In genomic region chr3:194964809-194965208, GRCh38 we compare ENCODE assay signal across 21 cellular contexts.
DNase-seq lines count a peak whose midpoint lies in the region; ATAC-seq and TF ChIP-seq lines count a peak whose summit lies in the region.
"Had no signal": no experiment of that assay in that cellular context is flagged by ENCODE, and none has a peak within 500 bp of the region (broad histone marks: within the 10 kb centered on the region; RNA-seq: fewer than 3 reads in every experiment).

No MANE protein-coding gene starts in this region.

- no peak overlapping the region for H3K27ac ChIP-seq in HCT116 (ENCODE audit: low read depth, low read length)
- no peak overlapping the region for H3K27ac ChIP-seq in mammary epithelial cell (ENCODE audit: insufficient read depth, low read depth, low read length)
- H3K27ac ChIP-seq: body of pancreas, hepatocyte, lower lobe of right lung, vagina had no signal

- CTCF ChIA-PET in HCT116 (lab: Charles Lee): no interaction called here
- CTCF ChIA-PET in mammary epithelial cell (lab: Charles Lee; ENCODE audit: low non-redundant PET): no interaction called here

- ATAC-seq in HCT116: peak; percentile 69
- no peak for ATAC-seq in left lobe of liver
- ATAC-seq in HG03039 (IDR thresholded peaks at IDR 0.05; ENCODE audit: unreplicated experiment): no peak
- ATAC-seq: body of pancreas, lower lobe of right lung had no signal

- H3K9ac ChIP-seq in HCT116 (ENCODE audit: low read length) (no peak overlapping the region), mammary epithelial cell (ENCODE audit: insufficient read depth, low read length) (no peak overlapping the region)

- H3K27me3 ChIP-seq in HCT116 (ENCODE audit: insufficient read depth, low read length) (no peaks in the 10 kb centered on the region; the same call in 1 of the 2 replicates), mammary epithelial cell (ENCODE audit: insufficient read depth, low read length) (no peaks in the 10 kb centered on the region), HAP-1 (ENCODE audit: low read depth) (peaks cover 6% of the 10 kb centered on the region; the same call in 1 of the 2 replicates)
- H3K27me3 ChIP-seq: body of pancreas, hepatocyte, vagina had no signal

- H3K4me3 ChIP-seq in AG10803 (ENCODE audit: low read length) (no peak overlapping the region), HCT116 (replicated peaks in 1 of 2; ENCODE audit: low read depth in 1 of 2, low read length in 2 of 2) (no peak overlapping the region), mammary epithelial cell (replicated peaks in 1 of 3; ENCODE audit: insufficient read depth in 1 of 3, low read depth in 2 of 3, low read length in 3 of 3) (no peak overlapping the region), HAP-1 (no peak overlapping the region)
- H3K4me3 ChIP-seq: body of pancreas, hepatocyte, lower lobe of right lung, vagina had no signal

- H3K36me3 ChIP-seq in HCT116 (ENCODE audit: control insufficient read depth in 1 of 2, insufficient read depth in 2 of 2, low read length in 2 of 2): no peaks in the 10 kb centered on the region
- no peaks in the 10 kb centered on the region for H3K36me3 ChIP-seq in mammary epithelial cell (ENCODE audit: insufficient read depth, low read length)
- no peaks in the 10 kb centered on the region for H3K36me3 ChIP-seq in HAP-1 (replicated peaks)
- H3K36me3 ChIP-seq: lower lobe of right lung, vagina had no signal

- POLR2A ChIA-PET in HCT116 (lab: Charles Lee): no interaction called here

- no peak for TF ChIP-seq POLR2A in HCT116 (IDR thresholded peaks at IDR 0.05; ENCODE audit: borderline replicate concordance, extremely low read depth, insufficient read depth, insufficient read length)

- TF ChIP-seq CTCF in AG10803 (conservative IDR thresholded peaks at IDR 0.05; ENCODE audit: low read length) (peak; percentile 21; the same call in 1 of the 2 replicates), HCT116 (IDR thresholded peaks at IDR 0.05 in 2 of 3, conservative IDR thresholded peaks at IDR 0.05 in 1 of 3; ENCODE audit: borderline replicate concordance in 1 of 3, insufficient read depth in 1 of 3, low read depth in 2 of 3, low read length in 2 of 3) (peak; percentile 16 to 37 (median 16); a peak in 1 of 6 replicates), mammary epithelial cell (conservative IDR thresholded peaks at IDR 0.05 in 1 of 2, IDR thresholded peaks at IDR 0.05 in 1 of 2; ENCODE audit: extremely low read depth in 1 of 2, insufficient read depth in 1 of 2, low read depth in 1 of 2, low read length in 2 of 2) (peak; percentile 11 to 45)

- no peak overlapping the region for H3K4me2 ChIP-seq in HCT116 (ENCODE audit: low read length)
- no peak overlapping the region for H3K4me2 ChIP-seq in mammary epithelial cell (ENCODE audit: insufficient read depth, low read depth, low read length)
- H3K4me2 ChIP-seq: hepatocyte had no signal

- no TSS peak for BruUV-seq in HCT116 (replicated peaks; lab: Mats Ljungman, UMichigan)
- no TSS peak for BruUV-seq in mammary epithelial cell (replicated peaks; lab: Mats Ljungman, UMichigan)

- H3K9me3 ChIP-seq in HCT116 (ENCODE audit: control insufficient read depth in 1 of 2, insufficient read depth in 1 of 2, low read depth in 1 of 2, low read length in 2 of 2) (no peaks in the 10 kb centered on the region), mammary epithelial cell (replicated peaks; ENCODE audit: insufficient read depth, low read length) (no peaks in the 10 kb centered on the region), HAP-1 (no peaks in the 10 kb centered on the region)
- H3K9me3 ChIP-seq: body of pancreas, lower lobe of right lung, vagina had no signal

- intact Hi-C loops in HCT116 (cut with micrococcal nuclease) (no loop called here), mammary epithelial cell (cut with micrococcal nuclease) (loop anchor here (1.0 kb wide), 2 partner anchors 141 to 295 kb away; no protein-coding TSS in a partner anchor)

- WGBS in mammary epithelial cell (ENCODE audit: low coverage, missing lambda C conversion rate): 77% methylated on average over 3 of the region's 3 CpGs

- H3K79me2 ChIP-seq in HCT116 (ENCODE audit: insufficient read depth, low read length) (no peaks in the 10 kb centered on the region), mammary epithelial cell (ENCODE audit: insufficient read depth, low read length) (no peaks in the 10 kb centered on the region)
- H3K79me2 ChIP-seq: hepatocyte had no signal

- dilution Hi-C loops in mammary epithelial cell (cut with HindIII; ENCODE audit: low sequenced_read_pairs): no loop called here

- no peaks in the 10 kb centered on the region for H3K4me1 ChIP-seq in HCT116 (ENCODE audit: control insufficient read depth in 1 of 2, insufficient read depth in 2 of 2, low read length in 2 of 2)
- H3K4me1 ChIP-seq in mammary epithelial cell (ENCODE audit: insufficient read depth, low read length): no peaks in the 10 kb centered on the region
- H3K4me1 ChIP-seq in HAP-1: no peaks in the 10 kb centered on the region
- H3K4me1 ChIP-seq: body of pancreas, lower lobe of right lung, vagina had no signal

- DNase-seq in AG10803 (ENCODE audit: low read depth) (no peak), HCT116 (ENCODE audit: low read depth, low spot score) (no peak), mammary epithelial cell (no peak), left lobe of liver (ENCODE audit: low spot score) (peak; percentile 5), HAP-1 (ENCODE audit: low spot score in 2 of 2) (no peak), HuH-7.5 (ENCODE audit: low spot score) (no peak), ecto neural progenitor cell (ENCODE audit: low spot score) (no peak)
- DNase-seq: activated CD4-positive, alpha-beta T cell treated with anti-CD3 and anti-CD28 coated beads for 1 hour; body of pancreas; cortex of kidney; foreskin melanocyte; HCEC 1CT; lower lobe of right lung; NCI-H1417; NCI-H526 treated with DMSO at 0.1 percent for 48 hours; Right ventricle myocardium superior; stimulated activated CD4-positive, alpha-beta T cell treated with anti-CD3 and anti-CD28 coated beads, Interleukin-12 subunit alpha, Interleukin-12 subunit beta, amount 100 ng/mL, for 4 hours; substantia nigra had no signal

- H4K20me1 ChIP-seq in HCT116 (ENCODE audit: insufficient read depth) (no peaks in the 10 kb centered on the region), mammary epithelial cell (ENCODE audit: insufficient read depth, low read length) (no peaks in the 10 kb centered on the region)

- in situ Hi-C loops in mammary epithelial cell (cut with MboI; ENCODE audit: low sequenced_read_pairs in 2 of 2): no loop called here
- in situ Hi-C loops in HAP-1 (cut with MboI; ENCODE audit: low sequenced_read_pairs): no loop called here

- TF ChIP-seq RAD21 in HCT116 (IDR thresholded peaks at IDR 0.05; ENCODE audit: low read depth): peak; percentile 52

- H2AFZ ChIP-seq in HCT116 (ENCODE audit: low read depth, low read length, poor library complexity, severe bottlenecking) (no peak overlapping the region), mammary epithelial cell (ENCODE audit: low read depth, low read length) (no peak overlapping the region)
- H2AFZ ChIP-seq: hepatocyte had no signal

- RAD21 ChIA-PET in HCT116 (lab: Charles Lee; ENCODE audit: low non-redundant PET in 1 of 2, low total read pairs in 2 of 2, uncharacterized antibody in 2 of 2, unreplicated experiment in 2 of 2): no interaction called here

- H3K9me2 ChIP-seq in HCT116 (ENCODE audit: insufficient read depth): no peaks in the 10 kb centered on the region

TF ChIP-seq in HCT116, 20 proteins besides CTCF, POLR2A, EP300 and RAD21 (continues in another document):
- TF ChIP-seq EGR1 (IDR thresholded peaks at IDR 0.05; ENCODE audit: low read depth): no peak
- TF ChIP-seq MAX (IDR thresholded peaks at IDR 0.05): no peak
- no peak for TF ChIP-seq FOSL1 (IDR thresholded peaks at IDR 0.05; ENCODE audit: low read depth)
- TF ChIP-seq ELF1 (IDR thresholded peaks at IDR 0.05; ENCODE audit: borderline replicate concordance, low read depth): no peak
- no peak for TF ChIP-seq YY1 (IDR thresholded peaks at IDR 0.05; ENCODE audit: extremely low read depth, insufficient replicate concordance, low read depth, low read length)
- TF ChIP-seq ZBTB33 (IDR thresholded peaks at IDR 0.05; ENCODE audit: extremely low read depth, insufficient replicate concordance, low read length): no peak
- TF ChIP-seq SIN3A (IDR thresholded peaks at IDR 0.05; ENCODE audit: low read depth): no peak
- TF ChIP-seq JUND (IDR thresholded peaks at IDR 0.05): no peak
- no peak for TF ChIP-seq ATF3 (IDR thresholded peaks at IDR 0.05)
- TF ChIP-seq SP1 (IDR thresholded peaks at IDR 0.05; ENCODE audit: low read depth): no peak
- TF ChIP-seq ZFX (IDR thresholded peaks at IDR 0.05): no peak
- no peak for TF ChIP-seq TCF7L2 (IDR thresholded peaks at IDR 0.05; ENCODE audit: borderline replicate concordance, extremely low read depth, insufficient read depth, insufficient read length)
- TF ChIP-seq CEBPB (IDR thresholded peaks at IDR 0.05; ENCODE audit: low read depth): no peak
- no peak for TF ChIP-seq EZH2 (IDR thresholded peaks at IDR 0.05)
